Comparison of ENCODE assay signal across 22 cellular contexts in the genomic region with DNA sequence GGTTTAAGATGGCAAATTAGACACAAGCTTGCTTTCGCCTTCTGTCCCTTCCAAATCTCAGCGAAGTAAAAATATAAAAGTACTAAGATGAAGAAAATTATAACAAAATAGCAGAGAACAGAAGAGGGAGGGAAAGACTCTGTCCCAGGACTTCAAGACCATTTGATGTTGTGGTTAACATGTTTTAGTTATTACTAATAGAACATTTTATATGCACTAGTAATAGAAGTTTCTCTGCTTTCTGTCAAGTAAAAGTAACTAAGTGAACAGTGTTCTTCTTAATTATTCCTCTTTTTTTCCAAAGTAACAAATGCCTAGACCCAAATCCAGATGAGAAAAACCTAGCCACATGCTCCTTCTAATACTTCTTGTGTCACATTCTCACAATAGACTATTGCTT.
A peak's percentile ranks its signal among the peaks of the same experiment; 100 is the strongest.
DNase-seq lines count a peak whose midpoint lies in the region; ATAC-seq and TF ChIP-seq lines count a peak whose summit lies in the region.
"Had no signal": no experiment of that assay in that cellular context is flagged by ENCODE, and none has a peak within 500 bp of the region (broad histone marks: within the 10 kb centered on the region; RNA-seq: fewer than 3 reads in every experiment).

No MANE protein-coding gene starts in this region.

- TF ChIP-seq RAD21 in IMR-90 (IDR thresholded peaks at IDR 0.05; ENCODE audit: low read length), result no peak

- no peak overlapping the region for H4K91ac ChIP-seq in IMR-90 (ENCODE audit: insufficient read depth, low read depth, low read length)

- H3K4ac ChIP-seq in IMR-90 (ENCODE audit: low read depth, low read length), result no peak overlapping the region

- H3K18ac ChIP-seq in IMR-90 (ENCODE audit: low read depth, low read length), result no peak overlapping the region

- TF ChIP-seq CTCF in IMR-90 (conservative IDR thresholded peaks at IDR 0.05; ENCODE audit: low read depth, low read length) (no peak), astrocyte of the spinal cord (IDR thresholded peaks at IDR 0.05; ENCODE audit: low read depth, low read length) (no peak)

- H2AK5ac ChIP-seq in IMR-90 (ENCODE audit: low read depth, low read length), result no peak overlapping the region

- H2AK9ac ChIP-seq in IMR-90 (replicated peaks; ENCODE audit: low read depth, low read length, poor library complexity), result no peak overlapping the region

- no peaks in the 10 kb centered on the region for H3K36me3 ChIP-seq in IMR-90 (ENCODE audit: control insufficient read depth, insufficient read depth, low read length)
- H3K36me3 ChIP-seq: BE2C, MG63 had no signal

- no peak overlapping the region for H3K14ac ChIP-seq in IMR-90 (replicated peaks; ENCODE audit: low read depth, low read length)

- H3K9me1 ChIP-seq in IMR-90 (ENCODE audit: insufficient read depth, low read length), result 0 out of 2 replicates have a peak, but pooled peaks cover 6% of the 10 kb centered on the region

- H3K27ac ChIP-seq in IMR-90 (ENCODE audit: insufficient read depth, low read length), result no peak overlapping the region
- H3K27ac ChIP-seq: A549, HL-60 had no signal

- no peak overlapping the region for H2BK15ac ChIP-seq in IMR-90 (ENCODE audit: low read depth, low read length)

- CTCF ChIA-PET in IMR-90 (lab: Yijun Ruan, JAX), result no interaction called here

- in situ Hi-C loops in IMR-90 (cut with MboI; ENCODE audit: low sequenced_read_pairs), result no loop called here
- in situ Hi-C loops in astrocyte of the spinal cord (cut with HindIII; ENCODE audit: low sequenced_read_pairs), result no loop called here

- POLR2A ChIA-PET in IMR-90 (lab: Charles Lee; ENCODE audit: unreplicated experiment), result no interaction called here

- intact Hi-C loops in IMR-90 (cut with micrococcal nuclease) (no loop called here), left cardiac atrium (cut with DNase I) (no loop called here)

- no TSS peak for BruUV-seq in IMR-90 (replicated peaks; lab: Mats Ljungman, UMichigan)

- no peaks in the 10 kb centered on the region for H3K79me1 ChIP-seq in IMR-90 (ENCODE audit: low read depth in 1 of 2, low read length in 2 of 2)

- H3K4me2 ChIP-seq in IMR-90 (ENCODE audit: low read depth, low read length), result no peak overlapping the region
- H3K4me2 ChIP-seq: A549 had no signal

- no peak overlapping the region for H2AFZ ChIP-seq in IMR-90 (replicated peaks; ENCODE audit: low read length, poor library complexity)

- no peak overlapping the region for H4K8ac ChIP-seq in IMR-90 (ENCODE audit: low read depth in 2 of 2, low read length in 2 of 2)

- dilution Hi-C loops in IMR-90 (cut with HindIII; ENCODE audit: low sequenced_read_pairs, unreplicated experiment), result no loop called here

- H3K23ac ChIP-seq in IMR-90 (ENCODE audit: low read depth, low read length), result no peak overlapping the region

- H3K4me3 ChIP-seq in IMR-90 (ENCODE audit: insufficient read depth, low read depth, low read length) (no peak overlapping the region), astrocyte of the spinal cord (ENCODE audit: low read depth, low read length) (no peak overlapping the region)
- H3K4me3 ChIP-seq: A549, K562, MG63 had no signal

- H3K27me3 ChIP-seq in IMR-90 (ENCODE audit: control insufficient read depth, insufficient read depth, low read length), result no peaks in the 10 kb centered on the region
- H3K27me3 ChIP-seq: MG63 had no signal

- H3K9me3 ChIP-seq in IMR-90 (ENCODE audit: control insufficient read depth, insufficient read depth, low read length), result no peaks in the 10 kb centered on the region
- H3K9me3 ChIP-seq: A549, BE2C, MG63 had no signal

- no peaks in the 10 kb centered on the region for H4K20me1 ChIP-seq in IMR-90 (ENCODE audit: insufficient read depth, low read length)

- H2BK20ac ChIP-seq in IMR-90 (ENCODE audit: low read depth, low read length), result no peak overlapping the region

- H3K4me1 ChIP-seq in IMR-90 (ENCODE audit: control insufficient read depth, insufficient read depth, low read length), result 0 out of 2 replicates have a peak, but pooled peaks cover 2% of the 10 kb centered on the region
- H3K4me1 ChIP-seq: BE2C had no signal

- WGBS in IMR-90 (ENCODE audit: extremely low coverage in 2 of 2, insufficient read length in 1 of 2), 2 experiments, result no CpG with 5 or more reads among the region's 2 CpGs

- no peak overlapping the region for H3K56ac ChIP-seq in IMR-90 (ENCODE audit: extremely low read depth, insufficient read depth, low read length)

- no peak overlapping the region for H3K9ac ChIP-seq in IMR-90 (ENCODE audit: low read depth, low read length)

- no peak for TF ChIP-seq POLR2A in IMR-90 (IDR thresholded peaks at IDR 0.05; ENCODE audit: low read depth, low read length)
- TF ChIP-seq POLR2A in erythroblast (IDR thresholded peaks at IDR 0.05; ENCODE audit: low read length), result no peak

- DNase-seq in AG20443 (ENCODE audit: low spot score) (peak; percentile 51), IMR-90 (peak; percentile 71), astrocyte of the spinal cord (ENCODE audit: low read depth, low spot score) (peak; percentile 61), iris pigment epithelial cell (ENCODE audit: low read depth) (peak; percentile 65), left cardiac atrium (no peak), erythroblast (lab: John Stamatoyannopoulos, UW) (no peak)
- DNase-seq: BE2C; CD8-positive, alpha-beta T cell; H9; MG63; NCI-H1105 treated with DMSO at 0.1 percent for 48 hours; NCI-H2029; NCI-H2171 treated with DMSO at 0.1 percent for 48 hours; NCI-H510A; NCI-H82; Right ventricle myocardium superior had no signal

- no peak overlapping the region for H4K5ac ChIP-seq in IMR-90 (ENCODE audit: low read depth, low read length)

- ATAC-seq in IMR-90 (ENCODE audit: low read depth), result peak; percentile 68
- ATAC-seq in left cardiac atrium, result no peak
- no peak for ATAC-seq in HG03280 (IDR thresholded peaks at IDR 0.05; ENCODE audit: unreplicated experiment)
- ATAC-seq in GM21576 (IDR thresholded peaks at IDR 0.05; ENCODE audit: unreplicated experiment), result no peak
- ATAC-seq: A549; CD8-positive, alpha-beta T cell; K562; Panc1 had no signal

- no peak overlapping the region for H2BK120ac ChIP-seq in IMR-90 (ENCODE audit: low read depth, low read length)

- no peak overlapping the region for H2BK5ac ChIP-seq in IMR-90 (ENCODE audit: low read depth, low read length, poor library complexity, severe bottlenecking)

TF ChIP-seq in IMR-90, 13 proteins besides CTCF, POLR2A, EP300 and RAD21:
- TF ChIP-seq RCOR1 (IDR thresholded peaks at IDR 0.05; ENCODE audit: insufficient replicate concordance, low read length) (no peak), MXI1 (IDR thresholded peaks at IDR 0.05; ENCODE audit: borderline replicate concordance, low read depth, low read length) (no peak), MAZ (IDR thresholded peaks at IDR 0.05; ENCODE audit: borderline replicate concordance, low read depth, low read length) (no peak), NFE2L2 (IDR thresholded peaks at IDR 0.05; ENCODE audit: low read depth, low read length) (no peak), SMC3 (IDR thresholded peaks at IDR 0.05; ENCODE audit: low read depth, low read length) (no peak), RFX5 (IDR thresholded peaks at IDR 0.05; ENCODE audit: low read depth, low read length) (no peak), CEBPB (IDR thresholded peaks at IDR 0.05; ENCODE audit: low read depth, low read length) (no peak), FOS (IDR thresholded peaks at IDR 0.05; ENCODE audit: low read depth, low read length) (no peak), MAFK (IDR thresholded peaks at IDR 0.05; ENCODE audit: low read depth, low read length) (no peak)
- TF ChIP-seq, protein P1, sequence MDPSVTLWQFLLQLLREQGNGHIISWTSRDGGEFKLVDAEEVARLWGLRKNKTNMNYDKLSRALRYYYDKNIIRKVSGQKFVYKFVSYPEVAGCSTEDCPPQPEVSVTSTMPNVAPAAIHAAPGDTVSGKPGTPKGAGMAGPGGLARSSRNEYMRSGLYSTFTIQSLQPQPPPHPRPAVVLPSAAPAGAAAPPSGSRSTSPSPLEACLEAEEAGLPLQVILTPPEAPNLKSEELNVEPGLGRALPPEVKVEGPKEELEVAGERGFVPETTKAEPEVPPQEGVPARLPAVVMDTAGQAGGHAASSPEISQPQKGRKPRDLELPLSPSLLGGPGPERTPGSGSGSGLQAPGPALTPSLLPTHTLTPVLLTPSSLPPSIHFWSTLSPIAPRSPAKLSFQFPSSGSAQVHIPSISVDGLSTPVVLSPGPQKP (IDR thresholded peaks at IDR 0.05; ENCODE audit: borderline replicate concordance, low read depth, low read length), result no peak
TF ChIP-seq in IMR-90: peak in this region for 0.

Comparison
In these comparisons a context has a peak if more than half of its experiments do, and no peak if none do; other contexts are left out.
1. DNase-seq: peak in AG20443 (single experiment), IMR-90 (single experiment), astrocyte of the spinal cord (single experiment) and iris pigment epithelial cell (single experiment); none in left cardiac atrium (single experiment) and erythroblast (0 of 2).